Comparison of ENCODE assay signal across 14 cellular contexts in genomic region chr17:68379150-68379510, GRCh38.
A peak's percentile ranks its signal among the peaks of the same experiment; 100 is the strongest.
DNase-seq lines count a peak whose midpoint lies in the region; ATAC-seq and TF ChIP-seq lines count a peak whose summit lies in the region.
"Had no signal": no experiment of that assay in that cellular context is flagged by ENCODE, and none has a peak within 500 bp of the region (broad histone marks: within the 10 kb centered on the region; RNA-seq: fewer than 3 reads in every experiment).

No MANE protein-coding gene starts in this region.

- H3K4me1 ChIP-seq in esophagus (ENCODE audit: control insufficient read depth in 2 of 2, insufficient read depth in 2 of 2, low read length in 1 of 2) = peaks cover 0 to 2% of the 10 kb centered on the region in 2 donors
- peaks cover 19% of the 10 kb centered on the region for H3K4me1 ChIP-seq in ovary (ENCODE audit: insufficient read depth)
- peaks cover 0 to 21% (median 14%) of the 10 kb centered on the region in 4 donors for H3K4me1 ChIP-seq in tibial artery
- peaks cover 17% of the 10 kb centered on the region for H3K4me1 ChIP-seq in CD8-positive, alpha-beta memory T cell (ENCODE audit: insufficient read depth, low read length)

- peaks cover 14% of the 10 kb centered on the region for H3K36me3 Mint-ChIP-seq in T-cell
- H3K36me3 Mint-ChIP-seq in CD8-positive, alpha-beta memory T cell = peaks cover 3 to 8% (median 4%) of the 10 kb centered on the region in 3 donors

- no peaks in the 10 kb centered on the region for H3K9me3 Mint-ChIP-seq in T-cell
- H3K9me3 Mint-ChIP-seq in CD8-positive, alpha-beta memory T cell = no peaks in the 10 kb centered on the region
- H3K9me3 Mint-ChIP-seq: memory B cell; stimulated activated memory B cell treated with anti-CD40 and anti-IgM and Interleukin-4, amounts not matched to agents 10 μg/mL and 1 μg/mL and 100 μg/mL, for 72 hours had no signal

- no peak for TF ChIP-seq CTCF in RWPE1 (conservative IDR thresholded peaks at IDR 0.05; ENCODE audit: low read depth)
- no peak for TF ChIP-seq CTCF in ovary (IDR thresholded peaks at IDR 0.05)
- no peak for TF ChIP-seq CTCF in tibial artery (IDR thresholded peaks at IDR 0.05)

- no peaks in the 10 kb centered on the region for H3K27me3 Mint-ChIP-seq in T-cell
- H3K27me3 Mint-ChIP-seq in CD8-positive, alpha-beta memory T cell = no peaks in the 10 kb centered on the region
- H3K27me3 Mint-ChIP-seq: stimulated activated memory B cell treated with anti-CD40 and anti-IgM and Interleukin-4, amounts not matched to agents 10 μg/mL and 1 μg/mL and 100 μg/mL, for 72 hours had no signal

- no peak for TF ChIP-seq POLR2A in ovary (IDR thresholded peaks at IDR 0.05)

- ATAC-seq in T-cell (replicated peaks in 1 of 4) = no peak
- ATAC-seq: stimulated activated memory B cell treated with anti-CD40 and anti-IgM and Interleukin-4, amounts not matched to agents 10 μg/mL and 1 μg/mL and 100 μg/mL, for 72 hours had no signal

- H3K27ac Mint-ChIP-seq in T-cell = no peak overlapping the region
- H3K27ac Mint-ChIP-seq in CD8-positive, alpha-beta memory T cell = no peak overlapping the region
- H3K27ac Mint-ChIP-seq: memory B cell; stimulated activated memory B cell treated with anti-CD40 and anti-IgM and Interleukin-4, amounts not matched to agents 10 μg/mL and 1 μg/mL and 100 μg/mL, for 72 hours had no signal

- no peaks in the 10 kb centered on the region for H3K9me3 ChIP-seq in esophagus (ENCODE audit: control insufficient read depth in 2 of 2, insufficient read depth in 1 of 2, low read depth in 1 of 2, low read length in 1 of 2)
- H3K9me3 ChIP-seq in ovary = no peaks in the 10 kb centered on the region
- H3K9me3 ChIP-seq in tibial artery = no peaks in the 10 kb centered on the region
- no peaks in the 10 kb centered on the region for H3K9me3 ChIP-seq in CD8-positive, alpha-beta memory T cell (ENCODE audit: low read length)
- H3K9me3 ChIP-seq: Caco-2 had no signal

- H3K4me3 ChIP-seq in esophagus (ENCODE audit: low read depth in 1 of 2, low read length in 2 of 2) (no peak overlapping the region), ovary (no peak overlapping the region), tibial artery (no peak overlapping the region)
- H3K4me3 ChIP-seq in CD8-positive, alpha-beta memory T cell (ENCODE audit: low read length) = no peak overlapping the region

- no peaks in the 10 kb centered on the region for H3K27me3 ChIP-seq in esophagus (ENCODE audit: control insufficient read depth in 1 of 2, insufficient read depth in 2 of 2, low read length in 2 of 2)
- H3K27me3 ChIP-seq in ovary = no peaks in the 10 kb centered on the region
- no peaks in the 10 kb centered on the region for H3K27me3 ChIP-seq in tibial artery
- no peaks in the 10 kb centered on the region for H3K27me3 ChIP-seq in CD8-positive, alpha-beta memory T cell (ENCODE audit: insufficient read depth, low read length, poor library complexity, severe bottlenecking)

- POLR2A ChIA-PET in RWPE1 (lab: Yijun Ruan, JAX; ENCODE audit: low non-redundant PET) (no interaction called here), T-cell (lab: Charles Lee) (no interaction called here)
- POLR2A ChIA-PET in CD8-positive, alpha-beta memory T cell (lab: Charles Lee) = no interaction called here

- H3K4me3 Mint-ChIP-seq in T-cell = no peak overlapping the region
- H3K4me3 Mint-ChIP-seq in CD8-positive, alpha-beta memory T cell = no peak overlapping the region
- H3K4me3 Mint-ChIP-seq: memory B cell; stimulated activated memory B cell treated with anti-CD40 and anti-IgM and Interleukin-4, amounts not matched to agents 10 μg/mL and 1 μg/mL and 100 μg/mL, for 72 hours had no signal

- peaks cover 19 to 27% (median 21%) of the 10 kb centered on the region in 3 donors for H3K4me1 Mint-ChIP-seq in T-cell
- peaks cover 10 to 28% (median 20%) of the 10 kb centered on the region in 3 donors for H3K4me1 Mint-ChIP-seq in CD8-positive, alpha-beta memory T cell

- no peak for DNase-seq in RWPE1 (ENCODE audit: low spot score)
- DNase-seq in ovary = no peak
- DNase-seq in tibial artery = no peak
- no peak for DNase-seq in T-cell
- no peak for DNase-seq in HUDEP-2 (lab: John Stamatoyannopoulos, UW; ENCODE audit: unreplicated experiment in 76 of 76)
- no peak for DNase-seq in activated effector memory CD4-positive, alpha-beta T cell treated with anti-CD3 and anti-CD28 coated beads, Interleukin-2, amount 50 U/mL, for 16 hours
- DNase-seq in CD8-positive, alpha-beta memory T cell = no peak
- DNase-seq: NCI-H1105 treated with DMSO at 0.1 percent for 48 hours; stimulated activated CD4-positive, alpha-beta T cell treated with anti-CD3 and anti-CD28 coated beads, Interleukin-4, amount 100 ng/mL, for 24 hours; T-helper 2 cell had no signal

- intact Hi-C loops in ovary (cut with DNase I) (no loop called here), tibial artery (cut with DNase I; ENCODE audit: low total_unique reads) (no loop called here)

- H3K36me3 ChIP-seq in esophagus (ENCODE audit: control insufficient read depth in 2 of 2, insufficient read depth in 2 of 2, low read length in 1 of 2) (no peaks in the 10 kb centered on the region), ovary (no peaks in the 10 kb centered on the region), tibial artery (no peaks in the 10 kb centered on the region)
- H3K36me3 ChIP-seq in CD8-positive, alpha-beta memory T cell (ENCODE audit: insufficient read depth, low read length) = no peaks in the 10 kb centered on the region

- TF ChIP-seq EP300 in ovary (IDR thresholded peaks at IDR 0.05) = no peak

- CTCF ChIA-PET in RWPE1 (lab: Yijun Ruan, JAX) (no interaction called here), T-cell (lab: Charles Lee) (no interaction called here)
- CTCF ChIA-PET in CD8-positive, alpha-beta memory T cell (lab: Charles Lee) = no interaction called here

- 84 to 85% methylated on average over 4 of the region's 4 CpGs for WGBS in esophagus, 2 donors
- WGBS in ovary, 3 donors = 71 to 74% (median 74%) methylated on average over 4 of the region's 4 CpGs

- peak overlapping the region; percentile 89 for H3K27ac ChIP-seq in RWPE1
- peak overlapping the region; percentile 85 for H3K27ac ChIP-seq in esophagus (ENCODE audit: low read depth in 2 of 2, low read length in 1 of 2)
- peak overlapping the region; percentile 92 to 95 for H3K27ac ChIP-seq in ovary
- peak overlapping the region; percentile 80 for H3K27ac ChIP-seq in tibial artery
- no peak overlapping the region for H3K27ac ChIP-seq in CD8-positive, alpha-beta memory T cell (ENCODE audit: low read depth, low read length)
